In the genomic region with DNA sequence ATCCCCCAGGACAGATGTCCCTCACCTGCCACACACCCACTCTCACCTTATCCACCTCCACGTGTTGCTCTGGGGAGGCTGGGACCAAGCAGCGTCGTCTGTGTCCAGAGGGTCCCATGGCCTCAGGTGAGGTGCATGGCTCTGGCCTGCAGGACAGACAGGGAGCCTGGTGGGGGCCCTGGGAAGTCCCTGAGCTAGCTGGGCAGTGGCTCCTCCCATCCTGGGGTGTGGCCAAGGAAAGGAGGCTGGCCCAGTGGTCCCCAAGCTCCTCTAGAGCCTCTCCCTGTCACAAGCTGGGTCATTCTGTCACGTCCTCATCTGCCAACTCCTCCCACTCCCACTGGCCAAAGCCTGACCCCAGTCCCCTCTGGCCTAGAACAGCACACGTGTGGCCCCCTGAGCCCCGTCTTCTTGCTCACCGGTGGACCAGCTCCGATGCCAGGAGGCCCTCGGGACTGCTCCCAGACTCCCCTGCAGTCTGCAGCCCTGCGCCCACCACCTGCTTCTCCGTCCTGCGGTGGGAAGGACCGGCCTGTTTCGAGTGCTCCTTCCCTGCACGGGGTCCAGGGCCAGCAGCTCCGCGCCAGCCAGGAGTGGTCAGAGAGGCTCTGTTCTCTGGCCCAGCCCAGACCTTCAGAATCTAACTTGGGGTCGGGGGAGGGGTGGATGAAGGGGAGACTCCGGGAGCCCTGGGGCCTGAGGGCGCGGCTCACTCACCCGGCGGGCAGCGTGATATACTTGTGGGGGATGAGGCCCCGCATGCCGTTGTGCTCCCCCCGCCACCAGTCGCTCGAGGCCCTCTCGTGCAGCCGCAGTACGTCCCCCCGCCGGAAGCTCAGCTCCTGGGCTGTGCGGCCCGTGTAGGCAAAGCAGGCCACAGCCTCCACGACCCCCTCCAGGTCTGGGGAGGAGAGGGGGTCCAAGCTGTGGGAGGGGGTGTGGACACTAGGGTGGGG, we compare ENCODE assay signal across 1 cellular context.
TF ChIP-seq lines count a peak whose summit lies in the region.

No MANE protein-coding gene starts in this region.

TF ChIP-seq in SK-N-SH, 30 proteins besides CTCF, POLR2A, EP300 and RAD21:
- TF ChIP-seq FOXM1 (IDR thresholded peaks at IDR 0.05; ENCODE audit: low read depth): no peak
- no peak for TF ChIP-seq NRF1 (IDR thresholded peaks at IDR 0.05; ENCODE audit: low read depth, low read length)
- TF ChIP-seq, protein P1, sequence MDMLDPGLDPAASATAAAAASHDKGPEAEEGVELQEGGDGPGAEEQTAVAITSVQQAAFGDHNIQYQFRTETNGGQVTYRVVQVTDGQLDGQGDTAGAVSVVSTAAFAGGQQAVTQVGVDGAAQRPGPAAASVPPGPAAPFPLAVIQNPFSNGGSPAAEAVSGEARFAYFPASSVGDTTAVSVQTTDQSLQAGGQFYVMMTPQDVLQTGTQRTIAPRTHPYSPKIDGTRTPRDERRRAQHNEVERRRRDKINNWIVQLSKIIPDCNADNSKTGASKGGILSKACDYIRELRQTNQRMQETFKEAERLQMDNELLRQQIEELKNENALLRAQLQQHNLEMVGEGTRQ (IDR thresholded peaks at IDR 0.05; ENCODE audit: borderline replicate concordance, low read depth, low read length): no peak
- TF ChIP-seq ELF1 (IDR thresholded peaks at IDR 0.05): no peak
- no peak for TF ChIP-seq GABPA (IDR thresholded peaks at IDR 0.05; ENCODE audit: low read depth)
- TF ChIP-seq, protein P2, sequence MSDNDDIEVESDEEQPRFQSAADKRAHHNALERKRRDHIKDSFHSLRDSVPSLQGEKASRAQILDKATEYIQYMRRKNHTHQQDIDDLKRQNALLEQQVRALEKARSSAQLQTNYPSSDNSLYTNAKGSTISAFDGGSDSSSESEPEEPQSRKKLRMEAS (IDR thresholded peaks at IDR 0.05; ENCODE audit: low read depth): no peak
- no peak for TF ChIP-seq FOSL2 (IDR thresholded peaks at IDR 0.05; ENCODE audit: borderline replicate concordance, low read depth)
- TF ChIP-seq GATA2 (CRISPR knock-in tag; IDR thresholded peaks at IDR 0.05): no peak
- no peak for TF ChIP-seq RXRA (IDR thresholded peaks at IDR 0.05; ENCODE audit: borderline replicate concordance, low read depth)
- TF ChIP-seq EZH2phosphoT487 (IDR thresholded peaks at IDR 0.05; ENCODE audit: borderline replicate concordance, low read depth): no peak
- no peak for TF ChIP-seq RFX5 (IDR thresholded peaks at IDR 0.05; ENCODE audit: low read length)
- TF ChIP-seq JUND (IDR thresholded peaks at IDR 0.05): no peak
- no peak for TF ChIP-seq MXI1 (IDR thresholded peaks at IDR 0.05; ENCODE audit: low read depth, low read length)
TF ChIP-seq in SK-N-SH: peak in this region for 0.
